17 cellular contexts compared by ENCODE assay signal in the genomic region with DNA sequence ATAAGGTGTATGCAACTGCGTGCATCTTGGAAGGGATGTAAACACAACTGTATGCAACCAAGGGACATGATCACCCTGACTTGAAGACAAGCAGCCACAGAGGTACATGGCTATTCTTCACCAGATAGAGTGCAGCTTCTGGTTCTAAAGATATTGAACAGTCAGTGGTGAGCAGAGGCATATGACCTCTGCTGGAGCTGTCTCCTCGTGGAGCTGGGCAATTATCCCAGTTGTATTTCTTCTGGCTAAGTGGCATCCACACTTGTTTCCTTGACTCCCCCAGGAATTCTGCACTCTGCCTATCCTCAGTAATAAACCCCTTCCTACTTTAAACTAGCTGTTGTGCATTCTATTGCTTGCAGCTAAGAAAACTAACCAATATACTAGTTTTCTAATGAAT.
DNase-seq lines count a peak whose midpoint lies in the region; ATAC-seq and TF ChIP-seq lines count a peak whose summit lies in the region.
"Had no signal": no experiment of that assay in that cellular context is flagged by ENCODE, and none has a peak within 500 bp of the region (broad histone marks: within the 10 kb centered on the region; RNA-seq: fewer than 3 reads in every experiment).

No MANE protein-coding gene starts in this region.

- no peaks in the 10 kb centered on the region for H3K27me3 ChIP-seq in mesenchymal stem cell (ENCODE audit: control insufficient read depth in 1 of 2, insufficient read depth in 1 of 2, low read length in 2 of 2)
- H3K27me3 ChIP-seq in upper lobe of right lung = no peaks in the 10 kb centered on the region
- no peaks in the 10 kb centered on the region for H3K27me3 ChIP-seq in heart left ventricle
- H3K27me3 ChIP-seq: BLaER1 treated with 17β-estradiol and CSF1 and Interleukin-3, amounts not matched to agents 10 nM and 100 nM had no signal

- TF ChIP-seq POLR2A in heart left ventricle (IDR thresholded peaks at IDR 0.05) = no peak

- H4K91ac ChIP-seq in mesenchymal stem cell (ENCODE audit: low read length) = peak overlapping the region; percentile 25

- no peak overlapping the region for H3K18ac ChIP-seq in mesenchymal stem cell (ENCODE audit: low read depth in 1 of 2, low read length in 2 of 2)

- H3K4me2 ChIP-seq in mesenchymal stem cell (ENCODE audit: low read length, poor library complexity, severe bottlenecking) = no peak overlapping the region
- H3K4me2 ChIP-seq: BLaER1 treated with 17β-estradiol and CSF1 and Interleukin-3, amounts not matched to agents 10 nM and 100 nM had no signal

- no peak overlapping the region for H2BK5ac ChIP-seq in mesenchymal stem cell (ENCODE audit: low read depth, low read length, poor library complexity, severe bottlenecking)

- H3K23ac ChIP-seq in mesenchymal stem cell (ENCODE audit: low read length in 2 of 2) = no peak overlapping the region

- H3K27ac ChIP-seq in mesenchymal stem cell (ENCODE audit: low read length, poor library complexity, severe bottlenecking) = no peak overlapping the region
- H3K27ac ChIP-seq in upper lobe of right lung = no peak overlapping the region
- H3K27ac ChIP-seq in heart left ventricle = no peak overlapping the region
- H3K27ac ChIP-seq: BLaER1 treated with 17β-estradiol and CSF1 and Interleukin-3, amounts not matched to agents 10 nM and 100 nM; GM23248; HL-60 had no signal

- H3K4me1 ChIP-seq in mesenchymal stem cell (ENCODE audit: control insufficient read depth, insufficient read depth, low read depth, low read length) = no peaks in the 10 kb centered on the region
- no peaks in the 10 kb centered on the region for H3K4me1 ChIP-seq in upper lobe of right lung
- no peaks in the 10 kb centered on the region for H3K4me1 ChIP-seq in heart left ventricle
- H3K4me1 ChIP-seq: BLaER1 treated with 17β-estradiol and CSF1 and Interleukin-3, amounts not matched to agents 10 nM and 100 nM had no signal

- H2BK120ac ChIP-seq in mesenchymal stem cell (ENCODE audit: low read depth, low read length) = no peak overlapping the region

- ATAC-seq in upper lobe of right lung (no peak), heart left ventricle (no peak)
- ATAC-seq: CD8-positive, alpha-beta T cell; HCT116 had no signal

- H3K9me3 ChIP-seq in mesenchymal stem cell (ENCODE audit: control insufficient read depth, low read length) = no peaks in the 10 kb centered on the region
- H3K9me3 ChIP-seq in upper lobe of right lung = no peaks in the 10 kb centered on the region
- no peaks in the 10 kb centered on the region for H3K9me3 ChIP-seq in heart left ventricle
- H3K9me3 ChIP-seq: BLaER1 treated with 17β-estradiol and CSF1 and Interleukin-3, amounts not matched to agents 10 nM and 100 nM had no signal

- H3K4ac ChIP-seq in mesenchymal stem cell (ENCODE audit: low read depth in 1 of 2, low read length in 2 of 2) = no peak overlapping the region

- H3K9ac ChIP-seq in mesenchymal stem cell (ENCODE audit: low read length) = no peak overlapping the region
- H3K9ac ChIP-seq: BLaER1 treated with 17β-estradiol and CSF1 and Interleukin-3, amounts not matched to agents 10 nM and 100 nM; GM23248 had no signal

- H3K14ac ChIP-seq in mesenchymal stem cell (ENCODE audit: low read length in 2 of 2) = no peak overlapping the region

- DNase-seq in NCI-H446 treated with DMSO at 0.1 percent for 48 hours (lab: John Stamatoyannopoulos, UW) = peak; percentile 34
- peak; percentile 16 for DNase-seq in globus pallidus (ENCODE audit: low spot score)
- no peak for DNase-seq in mesenchymal stem cell
- DNase-seq in pons (ENCODE audit: low spot score) = peak; percentile 20
- no peak for DNase-seq in KG1 (lab: John Stamatoyannopoulos, UW)
- no peak for DNase-seq in central memory CD4-positive, alpha-beta T cell
- DNase-seq in upper lobe of right lung = no peak
- DNase-seq in heart left ventricle = no peak
- DNase-seq: Calu3; CD8-positive, alpha-beta T cell; DMS79 treated with DMSO at 0.1 percent for 48 hours; GM23248; H7; HFFc6 had no signal

- no peak overlapping the region for H4K8ac ChIP-seq in mesenchymal stem cell (ENCODE audit: low read length)

- 61% methylated on average over 2 of the region's 2 CpGs for WGBS in mesenchymal stem cell
- WGBS in heart left ventricle, 4 donors = 51 to 55% (median 55%) methylated on average over 2 of the region's 2 CpGs

- intact Hi-C loops in upper lobe of right lung (cut with DNase I) = no loop called here
- intact Hi-C loops in heart left ventricle (cut with DNase I) = loop anchor here in 2 of 10 donors (10.0 kb wide), 2 partner anchors 160 to 220 kb away; partner anchors contain the start of gene THSD7A (in 1 of the 2)

- no peaks in the 10 kb centered on the region for H3K79me1 ChIP-seq in mesenchymal stem cell (replicated peaks; ENCODE audit: low read length, poor library complexity, severe bottlenecking)

- H2BK12ac ChIP-seq in mesenchymal stem cell (ENCODE audit: low read length in 2 of 2) = no peak overlapping the region

- H3K4me3 ChIP-seq in mesenchymal stem cell (ENCODE audit: insufficient read depth in 1 of 2, low read depth in 1 of 2, low read length in 2 of 2) (no peak overlapping the region), upper lobe of right lung (no peak overlapping the region), heart left ventricle (no peak overlapping the region)
- H3K4me3 ChIP-seq: BLaER1 treated with 17β-estradiol and CSF1 and Interleukin-3, amounts not matched to agents 10 nM and 100 nM; GM23248 had no signal

- no peak overlapping the region for H2AK5ac ChIP-seq in mesenchymal stem cell (ENCODE audit: low read length, severe bottlenecking)

- H2AFZ ChIP-seq in mesenchymal stem cell (ENCODE audit: low read depth, low read length) = no peak overlapping the region
- H2AFZ ChIP-seq: GM23248 had no signal

- H3K36me3 ChIP-seq in mesenchymal stem cell (ENCODE audit: control insufficient read depth in 1 of 2, insufficient read depth in 2 of 2, low read depth in 1 of 2, low read length in 2 of 2) (no peaks in the 10 kb centered on the region), upper lobe of right lung (no peaks in the 10 kb centered on the region), heart left ventricle (no peaks in the 10 kb centered on the region)
- H3K36me3 ChIP-seq: BLaER1 treated with 17β-estradiol and CSF1 and Interleukin-3, amounts not matched to agents 10 nM and 100 nM had no signal

- no peak for TF ChIP-seq CTCF in upper lobe of right lung (IDR thresholded peaks at IDR 0.05)
- no peak for TF ChIP-seq CTCF in heart left ventricle (IDR thresholded peaks at IDR 0.05)

- no peak overlapping the region for H2BK15ac ChIP-seq in mesenchymal stem cell (ENCODE audit: low read depth, poor library complexity, severe bottlenecking)

Comparison
In these comparisons a context has a peak if more than half of its experiments do, and no peak if none do; other contexts are left out.
1. DNase-seq: peak in NCI-H446 treated with DMSO at 0.1 percent for 48 hours (single experiment), globus pallidus (single experiment) and pons (single experiment); none in mesenchymal stem cell (single experiment), KG1 (single experiment), central memory CD4-positive, alpha-beta T cell (single experiment), upper lobe of right lung (single experiment) and heart left ventricle (0 of 5).